In genomic region chr20:17868146-17868545, GRCh38 we compare ENCODE assay signal across 30 cellular contexts.
"Had no signal": no experiment of that assay in that cellular context is flagged by ENCODE, and none has a peak within 500 bp of the region (broad histone marks: within the 10 kb centered on the region; RNA-seq: fewer than 3 reads in every experiment).

No MANE protein-coding gene starts in this region.

- H3K4me3 Mint-ChIP-seq: activated naive CD4-positive, alpha-beta T cell treated with anti-CD3 and anti-CD28 coated beads for 36 hours; activated naive CD8-positive, alpha-beta T cell treated with anti-CD3 and anti-CD28 coated beads for 36 hours; memory B cell; natural killer cell treated with Interleukin-12 subunit alpha and Interleukin-12 subunit beta and Interleukin-15 and Interleukin-18, amount 100 ng/mL, for 72 hours; stimulated activated naive B cell treated with anti-CD40 and anti-IgM and Interleukin-4, amounts not matched to agents 10 μg/mL and 1 μg/mL and 100 μg/mL, for 72 hours; T-helper 1 cell treated with Interleukin-12 subunit alpha and Interleukin-12 subunit beta and Interleukin-4 antibody, amounts not matched to agents 30 μg/mL and 1 μg/mL, for 36 hours had no signal

- FAIRE-seq: colon, frontal cortex, TTC549 had no signal

- H3K27ac ChIP-seq: adrenal gland, body of pancreas, epithelial cell of prostate, esophagus squamous epithelium, suprapubic skin, VCaP had no signal

- H3K36me3 ChIP-seq: adrenal gland, esophagus squamous epithelium, suprapubic skin, transverse colon had no signal

- H3K4me3 ChIP-seq: adrenal gland, body of pancreas, esophagus squamous epithelium, mucosa of descending colon, suprapubic skin, transverse colon had no signal

- H3K36me3 Mint-ChIP-seq: activated naive CD8-positive, alpha-beta T cell treated with anti-CD3 and anti-CD28 coated beads for 36 hours; memory B cell; natural killer cell treated with Interleukin-12 subunit alpha and Interleukin-12 subunit beta and Interleukin-15 and Interleukin-18, amount 100 ng/mL, for 72 hours; stimulated activated naive B cell treated with anti-CD40 and anti-IgM and Interleukin-4, amounts not matched to agents 10 μg/mL and 1 μg/mL and 100 μg/mL, for 72 hours had no signal

- H3K27ac Mint-ChIP-seq: activated naive CD4-positive, alpha-beta T cell treated with anti-CD3 and anti-CD28 coated beads for 36 hours; activated naive CD8-positive, alpha-beta T cell treated with anti-CD3 and anti-CD28 coated beads for 36 hours; memory B cell; natural killer cell treated with Interleukin-12 subunit alpha and Interleukin-12 subunit beta and Interleukin-15 and Interleukin-18, amount 100 ng/mL, for 72 hours; stimulated activated naive B cell treated with anti-CD40 and anti-IgM and Interleukin-4, amounts not matched to agents 10 μg/mL and 1 μg/mL and 100 μg/mL, for 72 hours; T-helper 1 cell treated with Interleukin-12 subunit alpha and Interleukin-12 subunit beta and Interleukin-4 antibody, amounts not matched to agents 30 μg/mL and 1 μg/mL, for 36 hours had no signal

- H3K27me3 ChIP-seq: adrenal gland, body of pancreas, esophagus squamous epithelium, suprapubic skin, transverse colon had no signal

- H3K9me3 Mint-ChIP-seq: activated naive CD4-positive, alpha-beta T cell treated with anti-CD3 and anti-CD28 coated beads for 36 hours; activated naive CD8-positive, alpha-beta T cell treated with anti-CD3 and anti-CD28 coated beads for 36 hours; memory B cell; natural killer cell treated with Interleukin-12 subunit alpha and Interleukin-12 subunit beta and Interleukin-15 and Interleukin-18, amount 100 ng/mL, for 72 hours; stimulated activated naive B cell treated with anti-CD40 and anti-IgM and Interleukin-4, amounts not matched to agents 10 μg/mL and 1 μg/mL and 100 μg/mL, for 72 hours; T-helper 1 cell treated with Interleukin-12 subunit alpha and Interleukin-12 subunit beta and Interleukin-4 antibody, amounts not matched to agents 30 μg/mL and 1 μg/mL, for 36 hours had no signal

- DNase-seq: activated CD4-positive, alpha-beta T cell treated with anti-CD3 and anti-CD28 coated beads for 48 hours; activated CD4-positive, alpha-beta T cell treated with anti-CD3 and anti-CD28 coated beads, Interleukin-2, amount 50 U/mL, for 48 hours; activated CD8-positive, alpha-beta memory T cell treated with anti-CD3 and anti-CD28 coated beads for 24 hours; activated effector memory CD4-positive, alpha-beta T cell treated with Interleukin-2 at 50 U/mL for 16 hours; activated naive CD4-positive, alpha-beta T cell treated with anti-CD3 and anti-CD28 coated beads for 36 hours; activated naive CD8-positive, alpha-beta T cell treated with anti-CD3 and anti-CD28 coated beads for 36 hours; adrenal gland; aorta; body of pancreas; dermis blood vessel endothelial cell; effector CD4-positive, alpha-beta T cell; esophagus squamous epithelium; mucosa of descending colon; posterior cingulate gyrus; right cardiac atrium; stimulated activated CD4-positive, alpha-beta T cell treated with anti-CD3 and anti-CD28 coated beads, Interleukin-15, amount 100 ng/mL, for 24 hours; stimulated activated CD4-positive, alpha-beta T cell treated with anti-CD3 and anti-CD28 coated beads, Interleukin-2, amount 100 ng/mL, for 24 hours; stimulated activated naive B cell treated with anti-CD40 and anti-IgM and Interleukin-4, amounts not matched to agents 10 μg/mL and 1 μg/mL and 100 μg/mL, for 72 hours; T-helper 9 cell had no signal

- H3K9me3 ChIP-seq: adrenal gland, body of pancreas, esophagus squamous epithelium, mucosa of descending colon, suprapubic skin, transverse colon had no signal

- ATAC-seq: activated CD4-positive, CD25-positive, alpha-beta regulatory T cell treated with anti-CD3 and anti-CD28 coated beads, Interleukin-2, amount 50 U/mL, for 24 hours; body of pancreas; mucosa of descending colon; natural killer cell treated with Interleukin-12 subunit alpha and Interleukin-12 subunit beta and Interleukin-15 and Interleukin-18, amount 100 ng/mL, for 72 hours; right cardiac atrium; stimulated activated naive B cell treated with anti-CD40 and anti-IgM and Interleukin-4, amounts not matched to agents 10 μg/mL and 1 μg/mL and 100 μg/mL, for 72 hours had no signal
